In genomic region chr11:120168960-120169681, GRCh38 we compare ENCODE assay signal across 8 cellular contexts. TPM values are rescaled to one million over a fixed set of nuclear protein-coding genes. Genes with fewer than 3 reads are reported as not detected.
DNase-seq lines count a peak whose midpoint lies in the region; ATAC-seq, FAIRE-seq and TF ChIP-seq lines count a peak whose summit lies in the region.

No MANE protein-coding gene starts in this region.

- H3K36me3 Mint-ChIP-seq in IgD-negative memory B cell (no peaks in the 10 kb centered on the region), astrocyte (ENCODE audit: low read depth, unreplicated experiment) (no peaks in the 10 kb centered on the region)

- H3K79me2 ChIP-seq in astrocyte (ENCODE audit: insufficient read depth, low read length) = no peaks in the 10 kb centered on the region

- H3K9me3 Mint-ChIP-seq in IgD-negative memory B cell = peaks cover 5 to 15% (median 9%) of the 10 kb centered on the region in 3 donors
- H3K9me3 Mint-ChIP-seq in astrocyte (ENCODE audit: unreplicated experiment) = no peaks in the 10 kb centered on the region

- H3K4me1 ChIP-seq in astrocyte (ENCODE audit: insufficient read depth, low read length) (no peaks in the 10 kb centered on the region), aorta (ENCODE audit: control insufficient read depth in 1 of 2, insufficient read depth in 2 of 2, low read length in 2 of 2) (no peaks in the 10 kb centered on the region)

- intact Hi-C loops in aorta (cut with DNase I) = no loop called here

- H3K36me3 ChIP-seq in astrocyte (ENCODE audit: insufficient read depth, low read length) (no peaks in the 10 kb centered on the region), aorta (ENCODE audit: control insufficient read depth in 1 of 2, insufficient read depth in 2 of 2, low read length in 1 of 2) (no peaks in the 10 kb centered on the region)

- peak overlapping the region; percentile 91 for H2AFZ ChIP-seq in astrocyte (ENCODE audit: low read depth, low read length)

- no peaks in the 10 kb centered on the region for H3K9me3 ChIP-seq in astrocyte (ENCODE audit: insufficient read depth, low read depth, low read length)
- H3K9me3 ChIP-seq in aorta (ENCODE audit: control insufficient read depth, low read length) = no peaks in the 10 kb centered on the region

- H3K27me3 ChIP-seq in astrocyte (ENCODE audit: insufficient read depth, low read length) = peaks cover 34% of the 10 kb centered on the region
- no peaks in the 10 kb centered on the region for H3K27me3 ChIP-seq in aorta (ENCODE audit: control insufficient read depth in 1 of 2, insufficient read depth in 2 of 2, low read length in 1 of 2)

- H3K4me2 ChIP-seq in astrocyte (ENCODE audit: low read length) = peak overlapping the region; percentile 92

- H3K27me3 Mint-ChIP-seq in IgD-negative memory B cell (peaks cover 73% of the 10 kb centered on the region), astrocyte (ENCODE audit: low read depth, unreplicated experiment) (peaks cover 70% of the 10 kb centered on the region)

- FAIRE-seq in astrocyte (lab: Jason Lieb, UNC) = no peak

- H3K4me3 ChIP-seq in astrocyte (ENCODE audit: insufficient read depth, low read depth, low read length) (peak overlapping the region; percentile 53), aorta (ENCODE audit: low read length in 2 of 2) (peak overlapping the region; percentile 22 to 24)

- H3K27ac ChIP-seq in astrocyte (ENCODE audit: low read depth, low read length) (no peak overlapping the region), aorta (ENCODE audit: low read depth in 1 of 2, low read length in 2 of 2) (no peak overlapping the region)

- H4K20me1 ChIP-seq in astrocyte (ENCODE audit: insufficient read depth, low read length) = no peaks in the 10 kb centered on the region

- H3K27ac Mint-ChIP-seq in IgD-negative memory B cell (no peak overlapping the region), astrocyte (ENCODE audit: unreplicated experiment) (no peak overlapping the region)

- peaks cover 0 to 3% (median 0%) of the 10 kb centered on the region in 3 donors for H3K4me1 Mint-ChIP-seq in IgD-negative memory B cell
- no peaks in the 10 kb centered on the region for H3K4me1 Mint-ChIP-seq in astrocyte (ENCODE audit: low read depth, unreplicated experiment)

- WGBS in aorta, 2 donors = 1% methylated on average over 51 to 71 of the region's 71 CpGs

- TF ChIP-seq CTCF in astrocyte (IDR thresholded peaks at IDR 0.05; ENCODE audit: insufficient read depth, low read depth, low read length) = peak; percentile 33

- DNase-seq in DMS153 (lab: John Stamatoyannopoulos, UW) (peak; percentile 40), T-helper 1 cell (peak in 3 of 5 donors; percentile 18 to 43 (median 35)), astrocyte (ENCODE audit: low read depth) (no peak), hippocampal formation (lab: John Stamatoyannopoulos, UW) (peak; percentile 29 to 83), putamen (ENCODE audit: low spot score) (peak; percentile 50), aorta (peak; percentile 72 to 92)
- DNase-seq in NK-92 treated with Interleukin-12 subunit alpha and Interleukin-12 subunit beta, amount 100 ng/mL, for 24 hours (lab: John Stamatoyannopoulos, UW) = no peak

- peak overlapping the region; percentile 60 for H3K9ac ChIP-seq in astrocyte (ENCODE audit: low read length)

- H3K4me3 Mint-ChIP-seq in IgD-negative memory B cell (peak overlapping the region in 3 of 4 donors; percentile 34 to 67 (median 60)), astrocyte (ENCODE audit: unreplicated experiment) (peak overlapping the region; percentile 84)

- peak; percentile 94 for ATAC-seq in aorta (ENCODE audit: low FRiP score)

RNA-seq across cellular contexts. Expression of gene TRIM29, which starts 31.2 kb away (rescaled TPM):
- polyA plus RNA-seq in IgD-negative memory B cell = not detected
- total RNA-seq in astrocyte = 0.55 and 1.1 TPM in 2 replicates
- 1 to 10 TPM; 1.3 to 3.6 TPM for total RNA-seq in aorta
- under 1 TPM; 0.13 to 0.38 TPM for polyA plus RNA-seq in aorta

RNA-seq across cellular contexts. Expression of gene OAF, which starts 41.7 kb away (rescaled TPM):
- polyA plus RNA-seq in IgD-negative memory B cell (0.45 TPM), aorta (1 to 10 TPM; 4.8 to 9.4 TPM)
- total RNA-seq in astrocyte (20.9 and 22.5 TPM in 2 replicates), aorta (10 to 100 TPM; 23.6 to 79.1 TPM)

Comparison
In these comparisons a context has a peak if more than half of its experiments do, and no peak if none do; other contexts are left out.
1. DNase-seq: peak in DMS153 (single experiment), T-helper 1 cell (3 of 5), hippocampal formation (2 of 2), putamen (single experiment) and aorta (2 of 2); none in astrocyte (single experiment) and NK-92 treated with Interleukin-12 subunit alpha and Interleukin-12 subunit beta, amount 100 ng/mL, for 24 hours (single experiment).